12 cellular contexts compared by ENCODE assay signal in the genomic region with DNA sequence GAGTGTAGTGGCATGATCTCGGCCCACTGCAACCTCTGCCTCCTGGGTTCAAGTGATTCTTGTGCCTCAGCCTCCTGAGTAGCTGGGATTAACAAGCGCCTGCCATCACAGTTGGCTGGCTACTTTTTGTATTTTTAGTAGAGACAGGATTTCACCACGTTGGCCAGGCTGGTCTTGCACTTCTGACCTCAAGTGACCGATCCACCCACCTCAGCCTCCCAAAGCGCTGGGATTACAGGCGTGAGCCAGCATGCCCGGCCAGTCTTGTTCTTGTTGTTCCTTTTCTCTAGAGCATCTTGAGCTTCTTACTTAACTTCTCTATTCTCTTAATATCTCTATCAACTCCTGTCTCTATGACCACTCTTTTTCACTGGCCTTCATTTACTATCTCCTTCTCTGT. TPM values are rescaled to one million over a fixed set of nuclear protein-coding genes. Genes with fewer than 3 reads are reported as not detected.
A peak's percentile ranks its signal among the peaks of the same experiment; 100 is the strongest.
DNase-seq lines count a peak whose midpoint lies in the region; ATAC-seq and TF ChIP-seq lines count a peak whose summit lies in the region.
"Not testable (repeated sequence)": the region's sequence is repeated elsewhere in the genome, so short reads cannot be mapped to it uniquely, and the experiment has no call there.
"Had no signal": no experiment of that assay in that cellular context is flagged by ENCODE, and none has a peak within 500 bp of the region (broad histone marks: within the 10 kb centered on the region; RNA-seq: fewer than 3 reads in every experiment).

No MANE protein-coding gene starts in this region.

- peaks cover 8 to 12% of the 10 kb centered on the region in 2 donors for H3K4me1 ChIP-seq in gastrocnemius medialis
- not testable (repeated sequence) for H3K4me1 ChIP-seq in skeletal muscle tissue (ENCODE audit: control insufficient read depth in 3 of 3, insufficient read depth in 3 of 3, low read length in 3 of 3)

- TF ChIP-seq POLR2A in gastrocnemius medialis (IDR thresholded peaks at IDR 0.05): not testable (repeated sequence)

- DNase-seq in MV-4-11 (lab: John Stamatoyannopoulos, UW) (peak; percentile 38), SKM-1 treated with dmso at 0.1 percent for 144 hours (lab: John Stamatoyannopoulos, UW; ENCODE audit: unreplicated experiment) (peak; percentile 14), WERI-Rb-1 (peak; percentile 72), gastrocnemius medialis (peak; percentile 3 to 49)
- DNase-seq in endothelial cell (ENCODE audit: low spot score): not testable (repeated sequence)

- H3K9ac ChIP-seq in skeletal muscle tissue (ENCODE audit: low read depth in 1 of 3, low read length in 3 of 3): not testable (repeated sequence)

- not testable (repeated sequence) for H3K27me3 Mint-ChIP-seq in endothelial cell (ENCODE audit: unreplicated experiment)

- in situ Hi-C loops in gastrocnemius medialis (cut with MboI; ENCODE audit: low sequenced_read_pairs in 4 of 4): not testable (repeated sequence)

- not testable (repeated sequence) for H3K9me3 Mint-ChIP-seq in endothelial cell (ENCODE audit: unreplicated experiment)

- H3K4me1 Mint-ChIP-seq in endothelial cell (ENCODE audit: unreplicated experiment): peaks cover 15% of the 10 kb centered on the region

- ATAC-seq in esophagus mucosa: peak; percentile 61
- peak; percentile 65 to 87 for ATAC-seq in gastrocnemius medialis

- not testable (repeated sequence) for H3K36me3 ChIP-seq in WERI-Rb-1; gastrocnemius medialis; skeletal muscle tissue (ENCODE audit: control insufficient read depth in 3 of 3, insufficient read depth in 3 of 3, low read length in 3 of 3)

- not testable (repeated sequence) for H3K4me3 Mint-ChIP-seq in endothelial cell (ENCODE audit: unreplicated experiment)

- H3K9me3 ChIP-seq in WERI-Rb-1 (ENCODE audit: severe bottlenecking); gastrocnemius medialis; skeletal muscle tissue (ENCODE audit: control insufficient read depth in 3 of 3, low read length in 3 of 3): not testable (repeated sequence)

- H3K27me3 ChIP-seq in WERI-Rb-1 (ENCODE audit: insufficient read depth, low read depth, severe bottlenecking); gastrocnemius medialis; skeletal muscle tissue (ENCODE audit: control insufficient read depth in 3 of 3, insufficient read depth in 3 of 3, low read length in 3 of 3): not testable (repeated sequence)

- not testable (repeated sequence) for TF ChIP-seq CTCF in WERI-Rb-1 (IDR thresholded peaks at IDR 0.05; ENCODE audit: low read depth, low read length); endothelial cell (IDR thresholded peaks at IDR 0.05; ENCODE audit: unreplicated experiment); gastrocnemius medialis (IDR thresholded peaks at IDR 0.05 in 4 of 5, conservative IDR thresholded peaks at IDR 0.05 in 1 of 5)

- intact Hi-C loops in gastrocnemius medialis (cut with DNase I; ENCODE audit: low total_unique reads): not testable (repeated sequence)

- peak overlapping the region; percentile 1 for H3K27ac Mint-ChIP-seq in endothelial cell (ENCODE audit: unreplicated experiment)

- not testable (repeated sequence) for H3K4me3 ChIP-seq in WERI-Rb-1 (ENCODE audit: low read depth, low read length); gastrocnemius medialis; skeletal muscle tissue (ENCODE audit: low read length in 3 of 3)

- H3K36me3 Mint-ChIP-seq in endothelial cell (ENCODE audit: low read depth, unreplicated experiment): not testable (repeated sequence)

- H3K27ac ChIP-seq in WERI-Rb-1 (peak overlapping the region; percentile 55), gastrocnemius medialis (peak overlapping the region in 1 of 4 donors; percentile 17), skeletal muscle tissue (ENCODE audit: low read depth, low read length) (peak overlapping the region; percentile 13)

RNA-seq across cellular contexts. Expression of a gene that starts 29.4 kb away (rescaled TPM):
- total RNA-seq in endothelial cell (ENCODE audit: unreplicated experiment) (20.8 TPM), esophagus mucosa (23.2 TPM), gastrocnemius medialis (10 to 100 TPM; 13.8 to 33.5 (median 25.0) TPM), skeletal muscle tissue (23.0 TPM)

RNA-seq across cellular contexts. Expression of a gene that starts 51.2 kb away (rescaled TPM):
- total RNA-seq in endothelial cell (ENCODE audit: unreplicated experiment) (not detected), esophagus mucosa (not detected), gastrocnemius medialis (not detected), skeletal muscle tissue (not detected)
- total RNA-seq: B cell; Caco-2; Calu3; CD4-positive, alpha-beta T cell; CD8-positive, alpha-beta T cell had no signal
